Comparison of ENCODE assay signal across 36 cellular contexts in genomic region chr6:7377961-7378360, GRCh38. TPM values are rescaled to one million over a fixed set of nuclear protein-coding genes. Genes with fewer than 3 reads are reported as not detected.
"Had no signal": no experiment of that assay in that cellular context is flagged by ENCODE, and none has a peak within 500 bp of the region (broad histone marks: within the 10 kb centered on the region; RNA-seq: fewer than 3 reads in every experiment).

No MANE protein-coding gene starts in this region.

- DNase-seq: Karpas-422, Kasumi-1, KBM-7, KG1, MG63, MM.1S, NCI-H1048, NCI-H1092, NCI-H1092 treated with DMSO at 0.1 percent for 48 hours, NCI-H1105, NCI-H1105 treated with DMSO at 0.1 percent for 48 hours, NCI-H1417, NCI-H1417 treated with DMSO at 0.1 percent for 48 hours, NCI-H1436, NCI-H1436 treated with DMSO at 0.1 percent for 48 hours, NCI-H146, NCI-H1694, NCI-H1694 treated with DMSO at 0.1 percent for 48 hours, NCI-H187, NCI-H187 treated with DMSO at 0.1 percent for 48 hours, NCI-H1930, NCI-H2029, NCI-H2029 treated with DMSO at 0.1 percent for 48 hours, NCI-H2081, NCI-H2081 treated with DMSO at 0.1 percent for 48 hours, NCI-H2107, NCI-H2171, NCI-H2171 treated with DMSO at 0.1 percent for 48 hours, NCI-H2227 treated with DMSO at 0.1 percent for 48 hours, NCI-H226, NCI-H345, NCI-H446, NCI-H446 treated with DMSO at 0.1 percent for 48 hours had no signal

RNA-seq across cellular contexts. Expression of gene CAGE1, which starts 11.6 kb away (rescaled TPM):
- total RNA-seq: LHCN-M2, M059J, NCI-H460 had no signal
